Comparison of ENCODE assay signal across 8 cellular contexts in genomic region chr15:34101366-34102174, GRCh38. TPM values are rescaled to one million over a fixed set of nuclear protein-coding genes. Genes with fewer than 3 reads are reported as not detected.
A peak's percentile ranks its signal among the peaks of the same experiment; 100 is the strongest.
DNase-seq lines count a peak whose midpoint lies in the region; ATAC-seq, FAIRE-seq and TF ChIP-seq lines count a peak whose summit lies in the region.

Gene EMC7 (minus strand): TSS chr15:34101862. CDS start chr15:34101839, 23 bp downstream.
Gene PGBD4 (plus strand): TSS chr15:34102083. CDS start chr15:34102532, 449 bp downstream.

- H3K36me3 Mint-ChIP-seq in astrocyte (ENCODE audit: low read depth, unreplicated experiment): peaks cover 10% of the 10 kb centered on the region

- H3K27ac Mint-ChIP-seq in astrocyte (ENCODE audit: unreplicated experiment): peak within 1 kb of the TSS; percentile 99

- intact Hi-C loops in right cardiac atrium (cut with DNase I) (loop anchor here in 2 of 4 donors (5.0 kb wide), 2 partner anchors 111 to 121 kb away; partner anchors contain the start of gene KATNBL1 (in 1 of the 2)), psoas muscle (cut with DNase I) (loop anchor here (2.0 to 5.0 kb wide), 4 partner anchors 39 to 241 kb away; partner anchors contain the start of genes EMC4 (in 1 of the 2), NOP10 (in 1 of the 2) and NUTM1 (in 1 of the 2))

- H3K4me3 ChIP-seq in astrocyte (ENCODE audit: insufficient read depth, low read depth, low read length) (peak within 1 kb of the TSS; percentile 97), right cardiac atrium (ENCODE audit: low read length) (peak within 1 kb of the TSS; percentile 93), psoas muscle (peak within 1 kb of the TSS; percentile 93)

- peak within 1 kb of the TSS; percentile 85 for H2AFZ ChIP-seq in astrocyte (ENCODE audit: low read depth, low read length)

- H3K4me2 ChIP-seq in astrocyte (ENCODE audit: low read length): peak within 1 kb of the TSS; percentile 98

- H3K4me3 Mint-ChIP-seq in astrocyte (ENCODE audit: unreplicated experiment): peak within 1 kb of the TSS; percentile 99

- H3K9me3 ChIP-seq in astrocyte (ENCODE audit: insufficient read depth, low read depth, low read length) (no peaks in the 10 kb centered on the region), right cardiac atrium (ENCODE audit: control insufficient read depth, low read length) (no peaks in the 10 kb centered on the region), psoas muscle (no peaks in the 10 kb centered on the region)

- WGBS in right cardiac atrium: under 1% methylated on average over 48 of the region's 48 CpGs
- WGBS in psoas muscle, 3 donors: 0 to 1% (median 0%) methylated on average over 48 of the region's 48 CpGs

- H3K27me3 Mint-ChIP-seq in astrocyte (ENCODE audit: low read depth, unreplicated experiment): no peaks in the 10 kb centered on the region

- peaks cover 14% of the 10 kb centered on the region for H4K20me1 ChIP-seq in astrocyte (ENCODE audit: insufficient read depth, low read length)

- H3K9me3 Mint-ChIP-seq in astrocyte (ENCODE audit: unreplicated experiment): no peaks in the 10 kb centered on the region

- peaks cover 2% of the 10 kb centered on the region for H3K4me1 Mint-ChIP-seq in astrocyte (ENCODE audit: low read depth, unreplicated experiment)

- DNase-seq in GM18507 (ENCODE audit: extremely low spot score, insufficient read length, low read depth): peak; percentile 85
- peak; percentile 90 to 93 for DNase-seq in NCI-H1930 (lab: John Stamatoyannopoulos, UW)
- peak; percentile 98 for DNase-seq in T-helper 22 cell (ENCODE audit: low read depth)
- peak; percentile 99 for DNase-seq in astrocyte (ENCODE audit: low read depth)
- DNase-seq in right cardiac atrium: peak; percentile 99
- DNase-seq in psoas muscle: peak; percentile 99
- peak; percentile 95 for DNase-seq in urothelium cell line (ENCODE audit: low spot score)

- peaks cover 52% of the 10 kb centered on the region for H3K79me2 ChIP-seq in astrocyte (ENCODE audit: insufficient read depth, low read length)

- FAIRE-seq in GM18507 (lab: Jason Lieb, UNC) (peak; percentile 99), astrocyte (lab: Jason Lieb, UNC) (peak; percentile 86), urothelium cell line (lab: Jason Lieb, UNC) (peak; percentile 17)

- H3K9ac ChIP-seq in astrocyte (ENCODE audit: low read length): peak within 1 kb of the TSS; percentile 98

- H3K36me3 ChIP-seq in astrocyte (ENCODE audit: insufficient read depth, low read length) (peaks cover 3% of the 10 kb centered on the region), psoas muscle (ENCODE audit: insufficient read depth in 1 of 2, low read depth in 1 of 2) (no peaks in the 10 kb centered on the region)

- H3K4me1 ChIP-seq in astrocyte (ENCODE audit: insufficient read depth, low read length): peaks cover 9% of the 10 kb centered on the region
- H3K4me1 ChIP-seq in right cardiac atrium (ENCODE audit: control insufficient read depth, insufficient read depth, low read length): peaks cover 4% of the 10 kb centered on the region
- peaks cover 32% of the 10 kb centered on the region for H3K4me1 ChIP-seq in psoas muscle

- H3K27ac ChIP-seq in astrocyte (ENCODE audit: low read depth, low read length): peak within 1 kb of the TSS; percentile 86
- H3K27ac ChIP-seq in right cardiac atrium (ENCODE audit: low read length): peak within 1 kb of the TSS; percentile 94
- H3K27ac ChIP-seq in psoas muscle: peak within 1 kb of the TSS; percentile 93

- TF ChIP-seq CTCF in astrocyte (IDR thresholded peaks at IDR 0.05; ENCODE audit: insufficient read depth, low read depth, low read length): no peak
- TF ChIP-seq CTCF in psoas muscle (IDR thresholded peaks at IDR 0.05): no peak

- no peaks in the 10 kb centered on the region for H3K27me3 ChIP-seq in astrocyte (ENCODE audit: insufficient read depth, low read length)
- no peaks in the 10 kb centered on the region for H3K27me3 ChIP-seq in right cardiac atrium (ENCODE audit: control insufficient read depth, insufficient read depth)
- no peaks in the 10 kb centered on the region for H3K27me3 ChIP-seq in psoas muscle (ENCODE audit: insufficient read depth in 3 of 3, low read length in 2 of 3)

- ATAC-seq in HG02973 (IDR thresholded peaks at IDR 0.05; ENCODE audit: unreplicated experiment): peak; percentile 92
- ATAC-seq in right cardiac atrium: peak; percentile 100
- ATAC-seq in psoas muscle: peak; percentile 99 to 100 (median 100)

RNA-seq across cellular contexts. Expression of gene EMC7, which starts in this region (rescaled TPM):
- total RNA-seq in astrocyte (120 and 157 TPM in 2 replicates), right cardiac atrium (10 to 100 TPM; 66.0 to 90.0 (median 72.8) TPM), psoas muscle (10 to 100 TPM; 50.4 to 82.8 (median 65.1) TPM)
- polyA plus RNA-seq in right cardiac atrium (109 TPM), psoas muscle (100 to 1,000 TPM in 2 of 3 donors, 10 to 100 TPM in 1; 99.8 to 128 (median 117) TPM)

RNA-seq across cellular contexts. Expression of gene PGBD4, which starts in this region (rescaled TPM):
- 1.4 TPM in 2 replicates for total RNA-seq in astrocyte
- total RNA-seq in right cardiac atrium: 1 to 10 TPM; 2.2 to 2.9 (median 2.7) TPM
- polyA plus RNA-seq in right cardiac atrium: 1.5 TPM
- total RNA-seq in psoas muscle: 1 to 10 TPM; 1.4 to 2.1 (median 1.8) TPM
- 1 to 10 TPM in 2 of 3 donors, under 1 TPM in 1; 0.70 to 5.0 (median 1.0) TPM for polyA plus RNA-seq in psoas muscle

Comparison
In these comparisons a context has a peak if more than half of its experiments do, and no peak if none do; other contexts are left out.
1. Peak in every context shown above with its lines: DNase-seq, ATAC-seq, H3K4me3 ChIP-seq and H3K27ac ChIP-seq.